11 cellular contexts compared by ENCODE assay signal in genomic region chr2:45170191-45170975, GRCh38.
DNase-seq lines count a peak whose midpoint lies in the region; ATAC-seq, FAIRE-seq and TF ChIP-seq lines count a peak whose summit lies in the region.
"Had no signal": no experiment of that assay in that cellular context is flagged by ENCODE, and none has a peak within 500 bp of the region (broad histone marks: within the 10 kb centered on the region; RNA-seq: fewer than 3 reads in every experiment).

No MANE protein-coding gene starts in this region.

- no peak overlapping the region for H3K27ac ChIP-seq in GM23338 (ENCODE audit: low read depth)
- H3K27ac ChIP-seq in GM12878 (ENCODE audit: control insufficient read depth, insufficient read depth): no peak overlapping the region

- POLR2A ChIA-PET in GM12878 (lab: Charles Lee): no interaction called here

- no peaks in the 10 kb centered on the region for H3K9me2 ChIP-seq in GM23338 (ENCODE audit: insufficient read depth)

- no TSS peak for BruUV-seq in GM12878 (replicated peaks; lab: Mats Ljungman, UMichigan)

- H3F3A ChIP-seq in GM23338 (replicated peaks; ENCODE audit: low read depth): no peaks in the 10 kb centered on the region

- RAD21 ChIA-PET in GM12878 (lab: Charles Lee; ENCODE audit: unreplicated experiment): no interaction called here

- ATAC-seq in GM23338 (peak; percentile 68), GM12878 (no peak), HG03196 (IDR thresholded peaks at IDR 0.05; ENCODE audit: unreplicated experiment) (no peak), HG02798 (IDR thresholded peaks at IDR 0.05; ENCODE audit: poor library complexity, unreplicated experiment) (no peak)
- peak; percentile 21 for ATAC-seq in stimulated activated effector memory CD8-positive, alpha-beta T cell treated with anti-CD3 and anti-CD28 coated beads, Interleukin-12 subunit alpha, Interleukin-12 subunit beta, amount 100 ng/mL, for 72 hours

- H3K4me2 ChIP-seq in GM23338: peak overlapping the region; percentile 88
- H3K4me2 ChIP-seq in GM12878 (ENCODE audit: control insufficient read depth, insufficient read depth): no peak overlapping the region

- SMC1A ChIA-PET in GM12878 (lab: Charles Lee; ENCODE audit: uncharacterized antibody, unreplicated experiment): no interaction called here

- H3K4me1 ChIP-seq in GM23338 (ENCODE audit: insufficient read depth) (peaks cover 12% of the 10 kb centered on the region), GM12878 (ENCODE audit: control insufficient read depth, insufficient read depth, low read length) (no peaks in the 10 kb centered on the region)

- H3K36me3 Mint-ChIP-seq in GM23338 (ENCODE audit: low read depth): no peaks in the 10 kb centered on the region
- H3K36me3 Mint-ChIP-seq in stimulated activated effector memory CD8-positive, alpha-beta T cell treated with anti-CD3 and anti-CD28 coated beads, Interleukin-12 subunit alpha, Interleukin-12 subunit beta, amount 100 ng/mL, for 72 hours: no peaks in the 10 kb centered on the region

- no peak for TF ChIP-seq RAD21 in GM12878 (IDR thresholded peaks at IDR 0.05; ENCODE audit: insufficient read depth, low read depth, low read length)

- intact Hi-C loops in GM12878 (cut with micrococcal nuclease; ENCODE audit: unreplicated experiment): no loop called here

- FAIRE-seq in GM12878 (lab: Jason Lieb, UNC): no peak

- H4K20me1 ChIP-seq in GM23338 (replicated peaks; ENCODE audit: insufficient read depth) (no peaks in the 10 kb centered on the region), GM12878 (ENCODE audit: control insufficient read depth, insufficient read depth) (no peaks in the 10 kb centered on the region)

- DNase-seq in GM23338 (ENCODE audit: low spot score): peak; percentile 79
- no peak for DNase-seq in GM12878 (ENCODE audit: low read depth, low spot score)
- peak; percentile 63 for DNase-seq in iPS-NIHi11 (ENCODE audit: low spot score)
- no peak for DNase-seq in stimulated activated effector memory CD8-positive, alpha-beta T cell treated with anti-CD3 and anti-CD28 coated beads, Interleukin-12 subunit alpha, Interleukin-12 subunit beta, amount 100 ng/mL, for 72 hours (ENCODE audit: low spot score in 2 of 2)
- no peak for DNase-seq in cerebellar nuclear complex (lab: John Stamatoyannopoulos, UW)
- no peak for DNase-seq in NCI-H1092 (lab: John Stamatoyannopoulos, UW)
- DNase-seq: activated T-cell treated with anti-CD3 and anti-CD28 coated beads for 4 hours; effector memory CD4-positive, alpha-beta T cell; NCI-H187 treated with DMSO at 0.1 percent for 48 hours had no signal

- H3K9me3 ChIP-seq in GM12878 (replicated peaks; ENCODE audit: control insufficient read depth, insufficient read depth, low read length): no peaks in the 10 kb centered on the region

- no peaks in the 10 kb centered on the region for H3K9me3 Mint-ChIP-seq in GM23338
- no peaks in the 10 kb centered on the region for H3K9me3 Mint-ChIP-seq in stimulated activated effector memory CD8-positive, alpha-beta T cell treated with anti-CD3 and anti-CD28 coated beads, Interleukin-12 subunit alpha, Interleukin-12 subunit beta, amount 100 ng/mL, for 72 hours

- no peak for TF ChIP-seq POLR2A in GM12878 (IDR thresholded peaks at IDR 0.05; ENCODE audit: low read depth, low read length)

- H3K27me3 ChIP-seq in GM23338 (ENCODE audit: insufficient read depth) (peaks cover 75% of the 10 kb centered on the region), GM12878 (replicated peaks in 1 of 2; ENCODE audit: control insufficient read depth in 2 of 2, insufficient read depth in 2 of 2, low read length in 1 of 2) (peaks cover 2 to 23% of the 10 kb centered on the region in 2 experiments; a peak in 3 of 4 replicates)

- H3K4me3 ChIP-seq in GM23338 (peak overlapping the region; percentile 63), GM12878 (no peak overlapping the region)

- TF ChIP-seq CTCF in GM23338 (conservative IDR thresholded peaks at IDR 0.05; ENCODE audit: low read depth in 2 of 2) (no peak), GM12878 (IDR thresholded peaks at IDR 0.05 in 2 of 3, conservative IDR thresholded peaks at IDR 0.05 in 1 of 3; ENCODE audit: control insufficient read depth in 2 of 3, extremely low read depth in 1 of 3, insufficient read depth in 1 of 3, low read depth in 3 of 3, low read length in 3 of 3) (no peak)

- peaks cover 18% of the 10 kb centered on the region for H3K4me1 Mint-ChIP-seq in GM23338
- no peaks in the 10 kb centered on the region for H3K4me1 Mint-ChIP-seq in stimulated activated effector memory CD8-positive, alpha-beta T cell treated with anti-CD3 and anti-CD28 coated beads, Interleukin-12 subunit alpha, Interleukin-12 subunit beta, amount 100 ng/mL, for 72 hours

- no peak overlapping the region for H3K9ac ChIP-seq in GM12878 (ENCODE audit: control insufficient read depth, insufficient read depth, low read length)

- WGBS in GM12878 (ENCODE audit: insufficient coverage, insufficient replicate concordance, low lambda C conversion rate, missing lambda C conversion rate): 61% methylated on average over 45 of the region's 46 CpGs

- H3K79me2 ChIP-seq in GM23338 (replicated peaks; ENCODE audit: insufficient read depth) (no peaks in the 10 kb centered on the region), GM12878 (ENCODE audit: control insufficient read depth, insufficient read depth, low read length) (no peaks in the 10 kb centered on the region)

- H3K36me3 ChIP-seq in GM23338 (ENCODE audit: insufficient read depth) (no peaks in the 10 kb centered on the region), GM12878 (ENCODE audit: control insufficient read depth in 2 of 2, insufficient read depth in 2 of 2, low read length in 1 of 2) (no peaks in the 10 kb centered on the region)

- in situ Hi-C loops in GM12878 (cut with MboI): no loop called here

- H3K4me3 Mint-ChIP-seq in GM23338: peak overlapping the region; percentile 72
- no peak overlapping the region for H3K4me3 Mint-ChIP-seq in stimulated activated effector memory CD8-positive, alpha-beta T cell treated with anti-CD3 and anti-CD28 coated beads, Interleukin-12 subunit alpha, Interleukin-12 subunit beta, amount 100 ng/mL, for 72 hours

- no peak for TF ChIP-seq EP300 in GM12878 (IDR thresholded peaks at IDR 0.05; ENCODE audit: borderline replicate concordance in 1 of 2, control insufficient read depth in 1 of 2, low read depth in 2 of 2, low read length in 2 of 2)

- CTCF ChIA-PET in GM12878 (lab: Yijun Ruan, JAX): no interaction called here

- peaks cover 35% of the 10 kb centered on the region for H3K27me3 Mint-ChIP-seq in GM23338 (ENCODE audit: insufficient read depth, low read depth, poor library complexity)

- peak overlapping the region; percentile 86 for H2AFZ ChIP-seq in GM23338
- H2AFZ ChIP-seq in GM12878 (ENCODE audit: control insufficient read depth, low read depth, low read length): no peak overlapping the region

- no peak overlapping the region; the same call in 1 of the 2 replicates for H3K27ac Mint-ChIP-seq in GM23338
- no peak overlapping the region for H3K27ac Mint-ChIP-seq in stimulated activated effector memory CD8-positive, alpha-beta T cell treated with anti-CD3 and anti-CD28 coated beads, Interleukin-12 subunit alpha, Interleukin-12 subunit beta, amount 100 ng/mL, for 72 hours

TF ChIP-seq in GM23338, 12 proteins besides CTCF, POLR2A, EP300 and RAD21 (continues in another document):
- TF ChIP-seq EZH2 (IDR thresholded peaks at IDR 0.05; ENCODE audit: low read depth, unreplicated experiment): peak; percentile 39

TF ChIP-seq in GM12878, 131 proteins besides CTCF, POLR2A, EP300 and RAD21:
- no peak for TF ChIP-seq USF1 (IDR thresholded peaks at IDR 0.05; ENCODE audit: borderline replicate concordance, extremely low read length, insufficient read depth, low read depth, low read length)
- peak; percentile 84 for TF ChIP-seq SUZ12 (IDR thresholded peaks at IDR 0.05; ENCODE audit: unreplicated experiment)
- TF ChIP-seq EZH2 (IDR thresholded peaks at IDR 0.05; ENCODE audit: borderline replicate concordance, control insufficient read depth, low read depth, low read length): no peak
TF ChIP-seq in GM12878: peak in this region for 1.

Comparison
In these comparisons a context has a peak if more than half of its experiments do, and no peak if none do; other contexts are left out.
1. ATAC-seq: peak in GM23338 (single experiment) and stimulated activated effector memory CD8-positive, alpha-beta T cell treated with anti-CD3 and anti-CD28 coated beads, Interleukin-12 subunit alpha, Interleukin-12 subunit beta, amount 100 ng/mL, for 72 hours (single experiment); none in GM12878 (single experiment), HG03196 (single experiment) and HG02798 (single experiment).
2. DNase-seq: peak in GM23338 (single experiment) and iPS-NIHi11 (single experiment); none in GM12878 (single experiment), stimulated activated effector memory CD8-positive, alpha-beta T cell treated with anti-CD3 and anti-CD28 coated beads, Interleukin-12 subunit alpha, Interleukin-12 subunit beta, amount 100 ng/mL, for 72 hours (0 of 2), cerebellar nuclear complex (0 of 2) and NCI-H1092 (single experiment).